Comparison of ENCODE assay signal across 1 cellular context in the genomic region with DNA sequence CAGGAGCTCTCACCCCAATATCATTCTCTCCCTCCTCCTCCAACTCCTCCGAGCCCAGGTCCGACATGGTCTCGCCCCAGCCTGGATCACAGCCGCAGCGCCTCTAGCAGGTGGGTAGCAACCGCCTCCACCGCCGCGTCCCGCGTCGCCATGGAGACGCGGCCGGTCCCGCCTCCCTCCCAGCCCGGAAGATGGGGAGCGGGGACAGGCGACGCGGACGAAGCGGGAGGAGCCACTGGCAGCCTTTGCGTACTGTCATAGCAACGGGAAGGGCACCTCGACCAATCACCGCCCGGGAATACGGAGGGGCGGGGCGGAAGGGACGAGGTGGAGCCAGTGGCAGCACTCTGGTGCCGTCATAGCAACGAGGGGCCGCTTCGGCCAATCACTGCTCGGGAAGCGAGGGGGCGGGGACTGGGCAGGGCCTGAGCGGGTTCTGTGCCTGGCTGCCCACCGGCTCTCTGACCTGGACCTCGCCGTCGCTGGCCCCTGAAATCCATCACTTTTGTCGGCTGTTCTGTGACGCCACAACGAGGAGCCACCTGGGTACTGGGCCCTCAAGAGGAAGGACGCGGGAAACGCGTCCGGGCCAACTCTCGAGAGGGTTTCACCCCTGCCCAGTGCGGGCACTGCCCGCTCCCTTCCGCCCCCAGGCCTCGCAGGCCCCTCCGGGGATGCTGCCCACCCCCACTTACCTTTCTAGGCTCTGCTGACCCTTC.
TF ChIP-seq lines count a peak whose summit lies in the region.

A gene (minus strand): TSS at position 105 of the 719 bp plus-strand sequence. CDS start 38 bp downstream, at position 67.

TF ChIP-seq in GM12878, 131 proteins besides CTCF, POLR2A, EP300 and RAD21 (continued from another document):
- TF ChIP-seq, protein P1, sequence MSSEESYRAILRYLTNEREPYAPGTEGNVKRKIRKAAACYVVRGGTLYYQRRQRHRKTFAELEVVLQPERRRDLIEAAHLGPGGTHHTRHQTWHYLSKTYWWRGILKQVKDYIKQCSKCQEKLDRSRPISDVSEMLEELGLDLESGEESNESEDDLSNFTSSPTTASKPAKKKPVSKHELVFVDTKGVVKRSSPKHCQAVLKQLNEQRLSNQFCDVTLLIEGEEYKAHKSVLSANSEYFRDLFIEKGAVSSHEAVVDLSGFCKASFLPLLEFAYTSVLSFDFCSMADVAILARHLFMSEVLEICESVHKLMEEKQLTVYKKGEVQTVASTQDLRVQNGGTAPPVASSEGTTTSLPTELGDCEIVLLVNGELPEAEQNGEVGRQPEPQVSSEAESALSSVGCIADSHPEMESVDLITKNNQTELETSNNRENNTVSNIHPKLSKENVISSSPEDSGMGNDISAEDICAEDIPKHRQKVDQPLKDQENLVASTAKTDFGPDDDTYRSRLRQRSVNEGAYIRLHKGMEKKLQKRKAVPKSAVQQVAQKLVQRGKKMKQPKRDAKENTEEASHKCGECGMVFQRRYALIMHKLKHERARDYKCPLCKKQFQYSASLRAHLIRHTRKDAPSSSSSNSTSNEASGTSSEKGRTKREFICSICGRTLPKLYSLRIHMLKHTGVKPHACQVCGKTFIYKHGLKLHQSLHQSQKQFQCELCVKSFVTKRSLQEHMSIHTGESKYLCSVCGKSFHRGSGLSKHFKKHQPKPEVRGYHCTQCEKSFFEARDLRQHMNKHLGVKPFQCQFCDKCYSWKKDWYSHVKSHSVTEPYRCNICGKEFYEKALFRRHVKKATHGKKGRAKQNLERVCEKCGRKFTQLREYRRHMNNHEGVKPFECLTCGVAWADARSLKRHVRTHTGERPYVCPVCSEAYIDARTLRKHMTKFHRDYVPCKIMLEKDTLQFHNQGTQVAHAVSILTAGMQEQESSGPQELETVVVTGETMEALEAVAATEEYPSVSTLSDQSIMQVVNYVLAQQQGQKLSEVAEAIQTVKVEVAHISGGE (CRISPR knock-in tag; IDR thresholded peaks at IDR 0.05), result no peak
- TF ChIP-seq ESRRA (IDR thresholded peaks at IDR 0.05; ENCODE audit: low read length) (0 out of 2 replicates have a peak, but pooled peaks have one; percentile 32), CHD2 (IDR thresholded peaks at IDR 0.05; ENCODE audit: borderline replicate concordance, low read depth, low read length) (peak; percentile 85), LARP7 (IDR thresholded peaks at IDR 0.05) (peak; percentile 72), RFX5 (IDR thresholded peaks at IDR 0.05; ENCODE audit: low read depth, low read length) (peak; percentile 91), CREM (IDR thresholded peaks at IDR 0.05; ENCODE audit: low read depth) (peak; percentile 81), RELA (IDR thresholded peaks at IDR 0.05; ENCODE audit: borderline replicate concordance, partially characterized antibody) (peak; percentile 36)
- TF ChIP-seq, protein P2, sequence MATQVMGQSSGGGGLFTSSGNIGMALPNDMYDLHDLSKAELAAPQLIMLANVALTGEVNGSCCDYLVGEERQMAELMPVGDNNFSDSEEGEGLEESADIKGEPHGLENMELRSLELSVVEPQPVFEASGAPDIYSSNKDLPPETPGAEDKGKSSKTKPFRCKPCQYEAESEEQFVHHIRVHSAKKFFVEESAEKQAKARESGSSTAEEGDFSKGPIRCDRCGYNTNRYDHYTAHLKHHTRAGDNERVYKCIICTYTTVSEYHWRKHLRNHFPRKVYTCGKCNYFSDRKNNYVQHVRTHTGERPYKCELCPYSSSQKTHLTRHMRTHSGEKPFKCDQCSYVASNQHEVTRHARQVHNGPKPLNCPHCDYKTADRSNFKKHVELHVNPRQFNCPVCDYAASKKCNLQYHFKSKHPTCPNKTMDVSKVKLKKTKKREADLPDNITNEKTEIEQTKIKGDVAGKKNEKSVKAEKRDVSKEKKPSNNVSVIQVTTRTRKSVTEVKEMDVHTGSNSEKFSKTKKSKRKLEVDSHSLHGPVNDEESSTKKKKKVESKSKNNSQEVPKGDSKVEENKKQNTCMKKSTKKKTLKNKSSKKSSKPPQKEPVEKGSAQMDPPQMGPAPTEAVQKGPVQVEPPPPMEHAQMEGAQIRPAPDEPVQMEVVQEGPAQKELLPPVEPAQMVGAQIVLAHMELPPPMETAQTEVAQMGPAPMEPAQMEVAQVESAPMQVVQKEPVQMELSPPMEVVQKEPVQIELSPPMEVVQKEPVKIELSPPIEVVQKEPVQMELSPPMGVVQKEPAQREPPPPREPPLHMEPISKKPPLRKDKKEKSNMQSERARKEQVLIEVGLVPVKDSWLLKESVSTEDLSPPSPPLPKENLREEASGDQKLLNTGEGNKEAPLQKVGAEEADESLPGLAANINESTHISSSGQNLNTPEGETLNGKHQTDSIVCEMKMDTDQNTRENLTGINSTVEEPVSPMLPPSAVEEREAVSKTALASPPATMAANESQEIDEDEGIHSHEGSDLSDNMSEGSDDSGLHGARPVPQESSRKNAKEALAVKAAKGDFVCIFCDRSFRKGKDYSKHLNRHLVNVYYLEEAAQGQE (IDR thresholded peaks at IDR 0.05; ENCODE audit: low read depth, low read length), result no peak
